In genomic region chr17:66547170-66547865, GRCh38 we compare ENCODE assay signal across 11 cellular contexts.
DNase-seq lines count a peak whose midpoint lies in the region; ATAC-seq and TF ChIP-seq lines count a peak whose summit lies in the region.
"Had no signal": no experiment of that assay in that cellular context is flagged by ENCODE, and none has a peak within 500 bp of the region (broad histone marks: within the 10 kb centered on the region; RNA-seq: fewer than 3 reads in every experiment).

No MANE protein-coding gene starts in this region.

- WGBS in right lobe of liver (ENCODE audit: insufficient coverage, low coverage, low lambda C conversion rate, missing lambda C conversion rate) = 32% methylated on average over 3 of the region's 3 CpGs

- H3K9me3 Mint-ChIP-seq in CD8-positive, alpha-beta T cell = peaks cover 5% of the 10 kb centered on the region
- H3K9me3 Mint-ChIP-seq in activated naive CD4-positive, alpha-beta T cell treated with anti-CD3 and anti-CD28 coated beads, Interleukin-2, amount 10 ng/mL, durations not matched to agents 7 days and 5 days = peaks cover 3% of the 10 kb centered on the region

- peak overlapping the region; percentile 0 for H3K4me3 Mint-ChIP-seq in CD8-positive, alpha-beta T cell
- no peak overlapping the region for H3K4me3 Mint-ChIP-seq in activated naive CD4-positive, alpha-beta T cell treated with anti-CD3 and anti-CD28 coated beads, Interleukin-2, amount 10 ng/mL, durations not matched to agents 7 days and 5 days
- H3K4me3 Mint-ChIP-seq: H9 had no signal

- CTCF ChIA-PET in CD8-positive, alpha-beta T cell (lab: Charles Lee) = interaction anchor here (1.1 to 1.9 kb wide), 2 partner anchors 20 to 100 kb away, joined by 3 to 7 read pairs; no protein-coding TSS in a partner anchor
- CTCF ChIA-PET in activated naive CD4-positive, alpha-beta T cell treated with anti-CD3 and anti-CD28 coated beads, Interleukin-2, amount 10 ng/mL, durations not matched to agents 7 days and 5 days (lab: Charles Lee) = interaction anchor here (0.9 to 1.6 kb wide), 2 partner anchors 15 to 292 kb away, joined by 3 to 4 read pairs; no protein-coding TSS in a partner anchor

- ATAC-seq in CD8-positive, alpha-beta T cell = no peak
- ATAC-seq in right lobe of liver (peak; percentile 47 to 56 (median 52)), HG02870 (IDR thresholded peaks at IDR 0.05; ENCODE audit: unreplicated experiment) (no peak)

- H3K4me1 Mint-ChIP-seq in CD8-positive, alpha-beta T cell (ENCODE audit: low read depth) = peaks cover 44% of the 10 kb centered on the region
- peaks cover 53% of the 10 kb centered on the region for H3K4me1 Mint-ChIP-seq in activated naive CD4-positive, alpha-beta T cell treated with anti-CD3 and anti-CD28 coated beads, Interleukin-2, amount 10 ng/mL, durations not matched to agents 7 days and 5 days

- no peak for DNase-seq in CD8-positive, alpha-beta T cell
- no peak for DNase-seq in activated naive CD4-positive, alpha-beta T cell treated with anti-CD3 and anti-CD28 coated beads, Interleukin-2, amount 10 ng/mL, durations not matched to agents 7 days and 5 days
- no peak for DNase-seq in right lobe of liver
- no peak for DNase-seq in putamen (ENCODE audit: low spot score)
- no peak for DNase-seq in middle frontal gyrus (ENCODE audit: extremely low spot score, low spot score)
- DNase-seq in substantia nigra (lab: John Stamatoyannopoulos, UW) = no peak
- DNase-seq: H9, NCI-H2227 treated with DMSO at 0.1 percent for 48 hours, SJCRH30 had no signal

- intact Hi-C loops in CD8-positive, alpha-beta T cell (cut with DNase I, micrococcal nuclease) = no loop called here
- intact Hi-C loops in right lobe of liver (cut with DNase I) = no loop called here

- POLR2A ChIA-PET in CD8-positive, alpha-beta T cell (lab: Charles Lee) = interaction anchor here (1.2 to 1.3 kb wide), 2 partner anchors 9 to 10 kb away, joined by 3 read pairs; no protein-coding TSS in a partner anchor

- peaks cover 39% of the 10 kb centered on the region for H3K4me1 ChIP-seq in CD8-positive, alpha-beta T cell (ENCODE audit: insufficient read depth, low read length)
- peaks cover 0 to 21% (median 10%) of the 10 kb centered on the region in 4 donors for H3K4me1 ChIP-seq in right lobe of liver

- peak overlapping the region; percentile 64 for H3K27ac Mint-ChIP-seq in CD8-positive, alpha-beta T cell
- peak overlapping the region; percentile 87 for H3K27ac Mint-ChIP-seq in activated naive CD4-positive, alpha-beta T cell treated with anti-CD3 and anti-CD28 coated beads, Interleukin-2, amount 10 ng/mL, durations not matched to agents 7 days and 5 days

- H3K9me3 ChIP-seq in CD8-positive, alpha-beta T cell (ENCODE audit: low read length) = no peaks in the 10 kb centered on the region
- peaks cover 9% of the 10 kb centered on the region for H3K9me3 ChIP-seq in KOPT-K1 (ENCODE audit: insufficient read depth, low read length, poor library complexity, severe bottlenecking)
- H3K9me3 ChIP-seq in right lobe of liver = no peaks in the 10 kb centered on the region
- H3K9me3 ChIP-seq: SJCRH30 had no signal

- H3K36me3 ChIP-seq in CD8-positive, alpha-beta T cell (ENCODE audit: insufficient read depth, low read length) = no peaks in the 10 kb centered on the region
- H3K36me3 ChIP-seq in KOPT-K1 (ENCODE audit: insufficient read depth, low read length) (no peaks in the 10 kb centered on the region; the same call in 1 of the 2 replicates), right lobe of liver (no peaks in the 10 kb centered on the region)
- H3K36me3 ChIP-seq: SJCRH30 had no signal

- TF ChIP-seq CTCF in CD8-positive, alpha-beta T cell (IDR thresholded peaks at IDR 0.05) = no peak
- TF ChIP-seq CTCF in right lobe of liver (IDR thresholded peaks at IDR 0.05) = no peak

- H3K27ac ChIP-seq in CD8-positive, alpha-beta T cell (ENCODE audit: low read depth, low read length) = no peak overlapping the region
- H3K27ac ChIP-seq in KOPT-K1 (ENCODE audit: low read depth, low read length, poor library complexity, severe bottlenecking) (peak overlapping the region; percentile 59), right lobe of liver (peak overlapping the region; percentile 12 to 66 (median 58)), substantia nigra (ENCODE audit: low read depth, low read length, poor library complexity, severe bottlenecking) (no peak overlapping the region)
- H3K27ac ChIP-seq: SJCRH30 had no signal

- H3K36me3 Mint-ChIP-seq in CD8-positive, alpha-beta T cell = peaks cover 11% of the 10 kb centered on the region
- peaks cover 31% of the 10 kb centered on the region for H3K36me3 Mint-ChIP-seq in activated naive CD4-positive, alpha-beta T cell treated with anti-CD3 and anti-CD28 coated beads, Interleukin-2, amount 10 ng/mL, durations not matched to agents 7 days and 5 days

- H3K27me3 ChIP-seq in CD8-positive, alpha-beta T cell (ENCODE audit: insufficient read depth, low read length) = no peaks in the 10 kb centered on the region
- no peaks in the 10 kb centered on the region for H3K27me3 ChIP-seq in right lobe of liver
- H3K27me3 ChIP-seq: SJCRH30 had no signal

- H3K4me3 ChIP-seq in CD8-positive, alpha-beta T cell (ENCODE audit: low read depth, low read length) = no peak overlapping the region
- H3K4me3 ChIP-seq in right lobe of liver = no peak overlapping the region
- H3K4me3 ChIP-seq: SJCRH30 had no signal

- no peak for TF ChIP-seq POLR2A in right lobe of liver (IDR thresholded peaks at IDR 0.05)

- no peaks in the 10 kb centered on the region for H3K27me3 Mint-ChIP-seq in CD8-positive, alpha-beta T cell (ENCODE audit: low read depth)
- H3K27me3 Mint-ChIP-seq in activated naive CD4-positive, alpha-beta T cell treated with anti-CD3 and anti-CD28 coated beads, Interleukin-2, amount 10 ng/mL, durations not matched to agents 7 days and 5 days = no peaks in the 10 kb centered on the region

Comparison
In these comparisons a context has a peak if more than half of its experiments do, and no peak if none do; other contexts are left out.
1. ATAC-seq: peak in right lobe of liver (4 of 4); none in CD8-positive, alpha-beta T cell (single experiment) and HG02870 (single experiment).
2. H3K27ac ChIP-seq: peak in KOPT-K1 (single experiment) and right lobe of liver (3 of 3); none in CD8-positive, alpha-beta T cell (single experiment) and substantia nigra (single experiment).